8 cellular contexts compared by ENCODE assay signal in genomic region chr7:27095050-27095896, GRCh38. TPM values are rescaled to one million over a fixed set of nuclear protein-coding genes. Genes with fewer than 3 reads are reported as not detected.
DNase-seq lines count a peak whose midpoint lies in the region; ATAC-seq and TF ChIP-seq lines count a peak whose summit lies in the region.

No MANE protein-coding gene starts in this region.

- DNase-seq in CD1c-positive myeloid dendritic cell (ENCODE audit: extremely low spot score) (peak; percentile 47), activated B cell treated with CpG ODN at 0.5 μM for 24 hours (no peak), suprapubic skin (ENCODE audit: low spot score in 2 of 2) (peak in 1 of 2 donors; percentile 73), KBM-7 (no peak), NCI-H524 treated with DMSO at 0.1 percent for 48 hours (lab: John Stamatoyannopoulos, UW) (no peak)

- H3K36me3 ChIP-seq in iPS-18a (ENCODE audit: control insufficient read depth, low read depth, low read length) (no peaks in the 10 kb centered on the region), suprapubic skin (no peaks in the 10 kb centered on the region)

- H3K27me3 ChIP-seq in iPS-18a (ENCODE audit: control insufficient read depth, insufficient read depth, low read length) (peaks cover 100% of the 10 kb centered on the region), suprapubic skin (peaks cover 3% of the 10 kb centered on the region)

- in situ Hi-C loops in KBM-7 (cut with MboI; ENCODE audit: low pct_unique_long_range_greater_than_20kb, low sequenced_read_pairs), result no loop called here

- no peak for TF ChIP-seq POLR2A in suprapubic skin (IDR thresholded peaks at IDR 0.05)

- H3K4me1 ChIP-seq in iPS-18a (ENCODE audit: control insufficient read depth, low read depth, low read length), result peaks cover 28% of the 10 kb centered on the region
- peaks cover 36% of the 10 kb centered on the region for H3K4me1 ChIP-seq in suprapubic skin

- H3K27ac Mint-ChIP-seq in activated B cell treated with CpG ODN at 0.5 μM for 24 hours, result peak overlapping the region; percentile 76

- H3K9me3 ChIP-seq in iPS-18a (ENCODE audit: control insufficient read depth, low read depth, low read length) (no peaks in the 10 kb centered on the region), suprapubic skin (no peaks in the 10 kb centered on the region)

- ATAC-seq in HG02642 (IDR thresholded peaks at IDR 0.05; ENCODE audit: poor library complexity, unreplicated experiment) (peak; percentile 1), activated B cell treated with CpG ODN at 0.5 μM for 24 hours (ENCODE audit: low read depth) (peak; percentile 12), GM18873 (IDR thresholded peaks at IDR 0.05; ENCODE audit: low FRiP score, unreplicated experiment) (no peak)

- CTCF ChIA-PET in activated B cell treated with CpG ODN at 0.5 μM for 24 hours (lab: Charles Lee), result interaction anchor here (1.1 kb wide), 1 partner anchor 55 kb away, joined by 3 read pairs; no protein-coding TSS in a partner anchor

- POLR2A ChIA-PET in activated B cell treated with CpG ODN at 0.5 μM for 24 hours (lab: Charles Lee), result interaction anchor here (0.7 to 0.9 kb wide), 2 partner anchors 232 to 1283 kb away, joined by 3 to 4 read pairs; no protein-coding TSS in a partner anchor

- peaks cover 33% of the 10 kb centered on the region for H3K4me1 Mint-ChIP-seq in activated B cell treated with CpG ODN at 0.5 μM for 24 hours

- peak overlapping the region; percentile 94 for H3K4me3 Mint-ChIP-seq in activated B cell treated with CpG ODN at 0.5 μM for 24 hours

- TF ChIP-seq EP300 in suprapubic skin (IDR thresholded peaks at IDR 0.05), result no peak

- peaks cover 15% of the 10 kb centered on the region for H3K36me3 Mint-ChIP-seq in activated B cell treated with CpG ODN at 0.5 μM for 24 hours (ENCODE audit: low read depth)

- H3K27ac ChIP-seq in iPS-18a (ENCODE audit: low read length) (no peak overlapping the region), suprapubic skin (peak overlapping the region; percentile 76)

- 9% methylated on average over 31 of the region's 33 CpGs for WGBS in suprapubic skin

- no peaks in the 10 kb centered on the region for H3K9me3 Mint-ChIP-seq in activated B cell treated with CpG ODN at 0.5 μM for 24 hours

- peak overlapping the region; percentile 53 for H3K4me3 ChIP-seq in iPS-18a (ENCODE audit: low read length)
- H3K4me3 ChIP-seq in suprapubic skin, result peak overlapping the region; percentile 64

- TF ChIP-seq CTCF in activated B cell treated with CpG ODN at 0.5 μM for 24 hours (IDR thresholded peaks at IDR 0.05) (no peak), suprapubic skin (IDR thresholded peaks at IDR 0.05) (no peak)

- peaks cover 52% of the 10 kb centered on the region for H3K27me3 Mint-ChIP-seq in activated B cell treated with CpG ODN at 0.5 μM for 24 hours

- intact Hi-C loops in activated B cell treated with CpG ODN at 0.5 μM for 24 hours (cut with micrococcal nuclease), result loop anchor here (5.0 kb wide), 8 partner anchors 67 to 1243 kb away; partner anchors contain the start of genes HIBADH, SNX10 and TAX1BP1

- no peak overlapping the region for H3K9ac ChIP-seq in iPS-18a (ENCODE audit: low read length)

RNA-seq across cellular contexts. Expression of gene HOXA1, which starts 0.5 kb away (rescaled TPM):
- 0.55 and 0.61 TPM in 2 replicates for total RNA-seq in activated B cell treated with CpG ODN at 0.5 μM for 24 hours
- total RNA-seq in suprapubic skin, result 1 to 10 TPM; 2.5 to 4.0 (median 3.1) TPM

RNA-seq across cellular contexts. Expression of gene HOXA2, which starts 7.2 kb away (rescaled TPM):
- total RNA-seq in activated B cell treated with CpG ODN at 0.5 μM for 24 hours (not detected in 2 replicates), suprapubic skin (1 to 10 TPM in 2 of 4 donors, under 1 TPM in 2; 0.34 to 4.2 (median 1.9) TPM)

RNA-seq across cellular contexts. Expression of gene HOXA4, which starts 35.3 kb away (rescaled TPM):
- total RNA-seq in activated B cell treated with CpG ODN at 0.5 μM for 24 hours (0.17 and 0.40 TPM in 2 replicates), suprapubic skin (1 to 10 TPM; 1.8 to 4.7 (median 2.5) TPM)

RNA-seq across cellular contexts. Expression of gene HOXA5, which starts 48.2 kb away (rescaled TPM):
- not detected in 2 replicates for total RNA-seq in activated B cell treated with CpG ODN at 0.5 μM for 24 hours
- 10 to 100 TPM in 3 of 4 donors, 1 to 10 TPM in 1; 4.7 to 16.3 (median 14.6) TPM for total RNA-seq in suprapubic skin

RNA-seq across cellular contexts. Expression of gene HOXA6, which starts 52.3 kb away (rescaled TPM):
- total RNA-seq in activated B cell treated with CpG ODN at 0.5 μM for 24 hours, result not detected in 2 replicates
- total RNA-seq in suprapubic skin, result 1 to 10 TPM; 4.0 to 9.3 (median 6.4) TPM
